1 cellular context compared by ENCODE assay signal in genomic region chr20:19757487-19757972, GRCh38.
TF ChIP-seq lines count a peak whose summit lies in the region.

No MANE protein-coding gene starts in this region.

TF ChIP-seq in HepG2, 621 proteins besides CTCF, POLR2A, EP300 and RAD21 (continued from another document and continues in another):
- TF ChIP-seq ATF2 (CRISPR knock-in tag; IDR thresholded peaks at IDR 0.05) (no peak), ZNF883 (CRISPR knock-in tag; IDR thresholded peaks at IDR 0.05; ENCODE audit: not compliant biosample characterization) (no peak), FOXO1 (CRISPR knock-in tag; IDR thresholded peaks at IDR 0.05) (peak; percentile 61; the same call in 1 of the 2 replicates), TEAD2 (CRISPR knock-in tag; IDR thresholded peaks at IDR 0.05) (no peak), ZFP37 (CRISPR knock-in tag; IDR thresholded peaks at IDR 0.05; ENCODE audit: borderline replicate concordance) (no peak; the same call in 1 of the 2 replicates), ZNF503 (CRISPR knock-in tag; IDR thresholded peaks at IDR 0.05) (peak; percentile 60; the same call in 1 of the 2 replicates), ESRRA (CRISPR knock-in tag; IDR thresholded peaks at IDR 0.05; ENCODE audit: low read depth) (no peak), GTF2F1 (IDR thresholded peaks at IDR 0.05; ENCODE audit: low read length) (no peak), PREB (CRISPR knock-in tag; IDR thresholded peaks at IDR 0.05) (no peak), ZNF24 (IDR thresholded peaks at IDR 0.05) (no peak), HIVEP1 (CRISPR knock-in tag; IDR thresholded peaks at IDR 0.05) (peak; percentile 91), ZNF660 (CRISPR knock-in tag; IDR thresholded peaks at IDR 0.05; ENCODE audit: borderline replicate concordance, low read depth) (no peak), NR2C2 (CRISPR knock-in tag; IDR thresholded peaks at IDR 0.05; ENCODE audit: borderline replicate concordance) (0 out of 2 replicates have a peak, but pooled peaks have one; percentile 1), YEATS4 (CRISPR knock-in tag; IDR thresholded peaks at IDR 0.05; ENCODE audit: borderline replicate concordance) (peak; percentile 67; the same call in 1 of the 2 replicates), ZNF12 (CRISPR knock-in tag; IDR thresholded peaks at IDR 0.05) (no peak), GLI4 (CRISPR knock-in tag; IDR thresholded peaks at IDR 0.05; ENCODE audit: borderline replicate concordance) (no peak), ZNF3 (CRISPR knock-in tag; IDR thresholded peaks at IDR 0.05) (0 out of 2 replicates have a peak, but pooled peaks have one; percentile 20), ERF (CRISPR knock-in tag; IDR thresholded peaks at IDR 0.05) (no peak), ZNF768 (CRISPR knock-in tag; IDR thresholded peaks at IDR 0.05) (peak; percentile 59; the same call in 1 of the 2 replicates), ZNF556 (CRISPR knock-in tag; IDR thresholded peaks at IDR 0.05; ENCODE audit: borderline replicate concordance) (peak; percentile 48; the same call in 1 of the 2 replicates), ZHX1 (CRISPR knock-in tag; IDR thresholded peaks at IDR 0.05; ENCODE audit: low read depth) (0 out of 2 replicates have a peak, but pooled peaks have one; percentile 44), TCF7 (IDR thresholded peaks at IDR 0.05; ENCODE audit: low read depth) (no peak), ZBTB10 (CRISPR knock-in tag; IDR thresholded peaks at IDR 0.05; ENCODE audit: borderline replicate concordance) (peak; percentile 66; the same call in 1 of the 2 replicates), ZNF784 (CRISPR knock-in tag; IDR thresholded peaks at IDR 0.05; ENCODE audit: borderline replicate concordance) (no peak), BRF2 (CRISPR knock-in tag; IDR thresholded peaks at IDR 0.05) (no peak), ZNF335 (CRISPR knock-in tag; IDR thresholded peaks at IDR 0.05) (no peak), ETS1 (CRISPR knock-in tag; IDR thresholded peaks at IDR 0.05) (peak; percentile 51; the same call in 1 of the 2 replicates), HMGXB4 (CRISPR knock-in tag; IDR thresholded peaks at IDR 0.05; ENCODE audit: borderline replicate concordance in 1 of 2, low read depth in 1 of 2) (peak; percentile 40 to 47; a peak in 2 of 4 replicates), THAP11 (CRISPR knock-in tag; IDR thresholded peaks at IDR 0.05) (0 out of 2 replicates have a peak, but pooled peaks have one; percentile 25), MYC (CRISPR knock-in tag; IDR thresholded peaks at IDR 0.05; ENCODE audit: borderline replicate concordance) (no peak), ADNP (CRISPR knock-in tag; IDR thresholded peaks at IDR 0.05) (no peak), ZBTB26 (CRISPR knock-in tag; IDR thresholded peaks at IDR 0.05; ENCODE audit: borderline replicate concordance) (no peak), ZNF34 (CRISPR knock-in tag; IDR thresholded peaks at IDR 0.05; ENCODE audit: borderline replicate concordance) (no peak), ZNF282 (IDR thresholded peaks at IDR 0.05; ENCODE audit: partially characterized antibody) (no peak), HINFP (CRISPR knock-in tag; IDR thresholded peaks at IDR 0.05; ENCODE audit: low read depth) (no peak), ZNF780A (CRISPR knock-in tag; IDR thresholded peaks at IDR 0.05) (no peak), AKAP8 (CRISPR knock-in tag; IDR thresholded peaks at IDR 0.05) (0 out of 2 replicates have a peak, but pooled peaks have one; percentile 50), ISL2 (CRISPR knock-in tag; IDR thresholded peaks at IDR 0.05) (peak; percentile 44), ZNF331 (CRISPR knock-in tag; IDR thresholded peaks at IDR 0.05) (no peak; the same call in 1 of the 2 replicates), ZNF572 (CRISPR knock-in tag; IDR thresholded peaks at IDR 0.05) (peak; percentile 56; the same call in 1 of the 2 replicates), STAT5B (CRISPR knock-in tag; IDR thresholded peaks at IDR 0.05) (no peak), GATA4 (IDR thresholded peaks at IDR 0.05; ENCODE audit: borderline replicate concordance, low read depth) (no peak; the same call in 1 of the 2 replicates)
